Comparison of ENCODE assay signal across 30 cellular contexts in genomic region chr11:128910583-128910982, GRCh38. TPM values are rescaled to one million over a fixed set of nuclear protein-coding genes. Genes with fewer than 3 reads are reported as not detected.
DNase-seq lines count a peak whose midpoint lies in the region; ATAC-seq, FAIRE-seq and TF ChIP-seq lines count a peak whose summit lies in the region.
"Had no signal": no experiment of that assay in that cellular context is flagged by ENCODE, and none has a peak within 500 bp of the region (broad histone marks: within the 10 kb centered on the region; RNA-seq: fewer than 3 reads in every experiment).

No MANE protein-coding gene starts in this region.

- no peak overlapping the region for H3K56ac ChIP-seq in IMR-90 (ENCODE audit: extremely low read depth, insufficient read depth, low read length)

- dilution Hi-C loops in IMR-90 (cut with HindIII; ENCODE audit: low sequenced_read_pairs, unreplicated experiment) = no loop called here

- H2BK120ac ChIP-seq in IMR-90 (ENCODE audit: low read depth, low read length) = peak overlapping the region; percentile 32; the same call in 1 of the 2 replicates

- H4K5ac ChIP-seq in IMR-90 (ENCODE audit: low read depth, low read length) = no peak overlapping the region

- 0 out of 2 replicates have a peak overlapping the region, but pooled peaks have one; percentile 18 for H2AK5ac ChIP-seq in IMR-90 (ENCODE audit: low read depth, low read length)

- H3K36me3 Mint-ChIP-seq in astrocyte (ENCODE audit: low read depth, unreplicated experiment) (peaks cover 4% of the 10 kb centered on the region), osteocyte (ENCODE audit: unreplicated experiment) (no peaks in the 10 kb centered on the region)
- H3K36me3 Mint-ChIP-seq: CD14-positive monocyte; CD4-positive, alpha-beta memory T cell; CD4-positive, CD25-positive, alpha-beta regulatory T cell had no signal

- TF ChIP-seq RAD21 in IMR-90 (IDR thresholded peaks at IDR 0.05; ENCODE audit: low read length) = no peak

- H3K4me3 Mint-ChIP-seq in astrocyte (ENCODE audit: unreplicated experiment) (no peak overlapping the region), osteocyte (ENCODE audit: unreplicated experiment) (no peak overlapping the region)
- H3K4me3 Mint-ChIP-seq: CD14-positive monocyte; CD4-positive, alpha-beta memory T cell; CD4-positive, CD25-positive, alpha-beta regulatory T cell; CD8-positive, alpha-beta memory T cell had no signal

- no peaks in the 10 kb centered on the region for H3K36me3 ChIP-seq in IMR-90 (ENCODE audit: control insufficient read depth, insufficient read depth, low read length)
- no peaks in the 10 kb centered on the region for H3K36me3 ChIP-seq in astrocyte (ENCODE audit: insufficient read depth, low read length)
- H3K36me3 ChIP-seq: BE2C, BLaER1 had no signal

- POLR2A ChIA-PET in IMR-90 (lab: Charles Lee; ENCODE audit: unreplicated experiment) = no interaction called here

- H3K4me3 ChIP-seq in IMR-90 (ENCODE audit: insufficient read depth, low read depth, low read length) = no peak overlapping the region
- no peak overlapping the region for H3K4me3 ChIP-seq in astrocyte (ENCODE audit: insufficient read depth, low read depth, low read length)
- H3K4me3 ChIP-seq: BLaER1, GM12878 had no signal

- intact Hi-C loops in IMR-90 (cut with micrococcal nuclease) = no loop called here

- no TSS peak for BruUV-seq in IMR-90 (replicated peaks; lab: Mats Ljungman, UMichigan)

- H2BK5ac ChIP-seq in IMR-90 (ENCODE audit: low read depth, low read length, poor library complexity, severe bottlenecking) = peak overlapping the region; percentile 75

- H2BK15ac ChIP-seq in IMR-90 (ENCODE audit: low read depth, low read length) = no peak overlapping the region

- H2AK9ac ChIP-seq in IMR-90 (replicated peaks; ENCODE audit: low read depth, low read length, poor library complexity) = no peak overlapping the region

- TF ChIP-seq POLR2A in IMR-90 (IDR thresholded peaks at IDR 0.05; ENCODE audit: low read depth, low read length) = no peak

- H4K91ac ChIP-seq in IMR-90 (ENCODE audit: insufficient read depth, low read depth, low read length) = peak overlapping the region; percentile 28; the same call in 1 of the 2 replicates

- H3K9ac ChIP-seq in IMR-90 (ENCODE audit: low read depth, low read length) (no peak overlapping the region), astrocyte (ENCODE audit: low read length) (no peak overlapping the region)
- H3K9ac ChIP-seq: BLaER1 had no signal

- peaks cover 23% of the 10 kb centered on the region for H3K27me3 ChIP-seq in IMR-90 (ENCODE audit: control insufficient read depth, insufficient read depth, low read length)
- H3K27me3 ChIP-seq in astrocyte (ENCODE audit: insufficient read depth, low read length) = peaks cover 4% of the 10 kb centered on the region
- H3K27me3 ChIP-seq: BE2C, BLaER1 had no signal

- no CpG with 5 or more reads among the region's 3 CpGs for WGBS in IMR-90 (ENCODE audit: extremely low coverage in 2 of 2, insufficient read length in 1 of 2), 2 experiments

- H3K4me1 ChIP-seq in IMR-90 (ENCODE audit: control insufficient read depth, insufficient read depth, low read length) (peaks cover 25% of the 10 kb centered on the region), astrocyte (ENCODE audit: insufficient read depth, low read length) (peaks cover 12% of the 10 kb centered on the region)

- H3K27ac Mint-ChIP-seq in astrocyte (ENCODE audit: unreplicated experiment) = no peak overlapping the region
- no peak overlapping the region for H3K27ac Mint-ChIP-seq in osteocyte (ENCODE audit: unreplicated experiment)
- H3K27ac Mint-ChIP-seq: CD14-positive monocyte; CD4-positive, alpha-beta memory T cell; CD4-positive, CD25-positive, alpha-beta regulatory T cell; CD8-positive, alpha-beta memory T cell had no signal

- no peaks in the 10 kb centered on the region for H3K79me2 ChIP-seq in astrocyte (ENCODE audit: insufficient read depth, low read length)

- ATAC-seq in IMR-90 (ENCODE audit: low read depth) = peak; percentile 73
- ATAC-seq in activated CD4-positive, CD25-positive, alpha-beta regulatory T cell treated with anti-CD3 and anti-CD28 coated beads, Interleukin-2, amount 50 U/mL, for 24 hours = no peak
- ATAC-seq: GM12878 had no signal

- no peak overlapping the region for H2BK20ac ChIP-seq in IMR-90 (ENCODE audit: low read depth, low read length)

- TF ChIP-seq CTCF in IMR-90 (conservative IDR thresholded peaks at IDR 0.05; ENCODE audit: low read depth, low read length) (no peak), astrocyte (IDR thresholded peaks at IDR 0.05; ENCODE audit: insufficient read depth, low read depth, low read length) (no peak), osteocyte (IDR thresholded peaks at IDR 0.05) (no peak)

- H3K79me1 ChIP-seq in IMR-90 (ENCODE audit: low read depth in 1 of 2, low read length in 2 of 2) = no peaks in the 10 kb centered on the region

- H3K4me1 Mint-ChIP-seq in astrocyte (ENCODE audit: low read depth, unreplicated experiment) (peaks cover 28% of the 10 kb centered on the region), osteocyte (ENCODE audit: unreplicated experiment) (peaks cover 15% of the 10 kb centered on the region)

- CTCF ChIA-PET in IMR-90 (lab: Yijun Ruan, JAX) = interaction anchor here (0.6 to 1.7 kb wide), 3 partner anchors 24 to 639 kb away, joined by 3 to 6 read pairs (median 3); no protein-coding TSS in a partner anchor

- H4K8ac ChIP-seq in IMR-90 (ENCODE audit: low read depth in 2 of 2, low read length in 2 of 2) = no peak overlapping the region

- DNase-seq in IMR-90 (peak; percentile 83), astrocyte (ENCODE audit: low read depth) (peak; percentile 31), hepatic stellate cell (ENCODE audit: low spot score) (peak; percentile 37), osteocyte (ENCODE audit: extremely low spot score, unreplicated experiment) (no peak), retina (no peak)
- DNase-seq: 8988T; ACHN; BE2C; C1 segment of cervical spinal cord; CD4-positive, alpha-beta memory T cell; CD4-positive, CD25-positive, alpha-beta regulatory T cell; CD8-positive, alpha-beta memory T cell; COR-L47; DMS 273 treated with DMSO at 0.1 percent for 48 hours; DMS153; DMS53; DMS79; DND-41; EL; GDM1 had no signal

- H3K4me2 ChIP-seq in IMR-90 (ENCODE audit: low read depth, low read length) (peak overlapping the region; percentile 42), astrocyte (ENCODE audit: low read length) (no peak overlapping the region)
- H3K4me2 ChIP-seq: BLaER1 had no signal

- H2AFZ ChIP-seq in IMR-90 (replicated peaks; ENCODE audit: low read length, poor library complexity) (no peak overlapping the region), astrocyte (ENCODE audit: low read depth, low read length) (no peak overlapping the region)

- H3K23ac ChIP-seq in IMR-90 (ENCODE audit: low read depth, low read length) = no peak overlapping the region

- H4K20me1 ChIP-seq in IMR-90 (ENCODE audit: insufficient read depth, low read length) (no peaks in the 10 kb centered on the region), astrocyte (ENCODE audit: insufficient read depth, low read length) (no peaks in the 10 kb centered on the region)
- H4K20me1 ChIP-seq: BLaER1 had no signal

- peak overlapping the region; percentile 24; the same call in 1 of the 2 replicates for H3K18ac ChIP-seq in IMR-90 (ENCODE audit: low read depth, low read length)

- H3K27me3 Mint-ChIP-seq in astrocyte (ENCODE audit: low read depth, unreplicated experiment) (peaks cover 15% of the 10 kb centered on the region), osteocyte (ENCODE audit: unreplicated experiment) (peaks cover 20% of the 10 kb centered on the region)

- peaks cover 3% of the 10 kb centered on the region for H3K9me3 Mint-ChIP-seq in astrocyte (ENCODE audit: unreplicated experiment)
- no peaks in the 10 kb centered on the region for H3K9me3 Mint-ChIP-seq in osteocyte (ENCODE audit: unreplicated experiment)

- no peak overlapping the region for H3K14ac ChIP-seq in IMR-90 (replicated peaks; ENCODE audit: low read depth, low read length)

- peaks cover 3% of the 10 kb centered on the region; the same call in 1 of the 2 replicates for H3K9me3 ChIP-seq in IMR-90 (ENCODE audit: control insufficient read depth, insufficient read depth, low read length)
- H3K9me3 ChIP-seq in astrocyte (ENCODE audit: insufficient read depth, low read depth, low read length) = no peaks in the 10 kb centered on the region
- H3K9me3 ChIP-seq: BE2C had no signal

- no peak for FAIRE-seq in astrocyte (lab: Jason Lieb, UNC)
- FAIRE-seq: A204.1, GM12878, GM12892, GM18507 had no signal

- peaks cover 7% of the 10 kb centered on the region; the same call in 1 of the 2 replicates for H3K9me1 ChIP-seq in IMR-90 (ENCODE audit: insufficient read depth, low read length)

- 0 out of 2 replicates have a peak overlapping the region, but pooled peaks have one; percentile 11 for H3K4ac ChIP-seq in IMR-90 (ENCODE audit: low read depth, low read length)

- H3K27ac ChIP-seq in IMR-90 (ENCODE audit: insufficient read depth, low read length) (peak overlapping the region; percentile 36; the same call in 1 of the 2 replicates), astrocyte (ENCODE audit: low read depth, low read length) (no peak overlapping the region)
- H3K27ac ChIP-seq: BLaER1 had no signal

- in situ Hi-C loops in IMR-90 (cut with MboI; ENCODE audit: low sequenced_read_pairs) = no loop called here

TF ChIP-seq in IMR-90, 13 proteins besides CTCF, POLR2A, EP300 and RAD21 (continues in another document):
- no peak for TF ChIP-seq NFE2L2 (IDR thresholded peaks at IDR 0.05; ENCODE audit: low read depth, low read length)

RNA-seq across cellular contexts. Expression of gene KCNJ5, which starts 19.4 kb away (rescaled TPM):
- 0.18 TPM in 1 of 2 replicates, not detected in the other for total RNA-seq in IMR-90 (2012; rRNA removed)
- polyA plus RNA-seq in IMR-90 (2012; rRNA removed) = 0.07 TPM in 2 replicates
- 0.09 and 0.11 TPM in 2 replicates for polyA plus RNA-seq in IMR-90 (2012; cell fraction: cytosol; rRNA removed)
- 0.05 and 0.06 TPM in 2 replicates for polyA plus RNA-seq in IMR-90 (2012; cell fraction: nucleus; rRNA removed; ENCODE audit: low replicate concordance)
- total RNA-seq in astrocyte = 1.4 TPM in 2 replicates
- not detected in 2 replicates for total RNA-seq in osteocyte
- total RNA-seq: A673; CD4-positive, CD25-positive, alpha-beta regulatory T cell; Daoy; G401; GM12878 had no signal
- polyA plus RNA-seq: CD14-positive monocyte; CD4-positive, alpha-beta memory T cell; CD4-positive, CD25-positive, alpha-beta regulatory T cell; CD8-positive, alpha-beta memory T cell had no signal

RNA-seq across cellular contexts. Expression of gene TP53AIP1, which starts 32.1 kb away (rescaled TPM):
- total RNA-seq in IMR-90 (2012; rRNA removed) (not detected in 2 replicates), astrocyte (0.20 TPM in 1 of 2 replicates, not detected in the other), osteocyte (not detected in 2 replicates)
- polyA plus RNA-seq in IMR-90 (2012; rRNA removed) = not detected in 2 replicates
- not detected in 2 replicates for polyA plus RNA-seq in IMR-90 (2012; cell fraction: cytosol; rRNA removed)
- 0.12 and 0.13 TPM in 2 replicates for polyA plus RNA-seq in IMR-90 (2012; cell fraction: nucleus; rRNA removed; ENCODE audit: low replicate concordance)
- total RNA-seq: CD4-positive, alpha-beta memory T cell; CD4-positive, CD25-positive, alpha-beta regulatory T cell; CD8-positive, alpha-beta memory T cell; Daoy; G401; GM12878 had no signal
- polyA plus RNA-seq: CD14-positive monocyte; CD4-positive, alpha-beta memory T cell; CD4-positive, CD25-positive, alpha-beta regulatory T cell; CD8-positive, alpha-beta memory T cell had no signal

RNA-seq across cellular contexts. Expression of gene KCNJ1, which starts 43.5 kb away (rescaled TPM):
- total RNA-seq in IMR-90 (2012; rRNA removed) = not detected in 2 replicates
- not detected in 2 replicates for polyA plus RNA-seq in IMR-90 (2012; rRNA removed)
- polyA plus RNA-seq in IMR-90 (2012; cell fraction: cytosol; rRNA removed) = not detected in 2 replicates
- polyA plus RNA-seq in IMR-90 (2012; cell fraction: nucleus; rRNA removed; ENCODE audit: low replicate concordance) = 0.17 TPM in 1 of 2 replicates, not detected in the other
- total RNA-seq in astrocyte = 0.14 TPM in 1 of 2 replicates, not detected in the other
- not detected in 2 replicates for total RNA-seq in osteocyte
- total RNA-seq: A673; CD4-positive, CD25-positive, alpha-beta regulatory T cell; CD8-positive, alpha-beta memory T cell; Daoy; G401; GM12878 had no signal
- polyA plus RNA-seq: CD8-positive, alpha-beta memory T cell; GM12878 had no signal

Comparison
In these comparisons a context has a peak if more than half of its experiments do, and no peak if none do; other contexts are left out.
1. DNase-seq: peak in IMR-90 (single experiment), astrocyte (single experiment) and hepatic stellate cell (single experiment); none in osteocyte (single experiment) and retina (single experiment).